Comparison of ENCODE assay signal across 1 cellular context in genomic region chr3:40752492-40752891, GRCh38.
TF ChIP-seq lines count a peak whose summit lies in the region.

No MANE protein-coding gene starts in this region.

TF ChIP-seq in WTC11, 78 proteins besides CTCF, POLR2A, EP300 and RAD21 (continued from another document):
- TF ChIP-seq ATF2 (CRISPR knock-in tag; IDR thresholded peaks at IDR 0.05; ENCODE audit: borderline replicate concordance, low read depth): no peak
- no peak for TF ChIP-seq ZBTB43 (CRISPR knock-in tag; IDR thresholded peaks at IDR 0.05)
- TF ChIP-seq GRHL2 (CRISPR knock-in tag; IDR thresholded peaks at IDR 0.05; ENCODE audit: insufficient replicate concordance, severe bottlenecking): no peak
- TF ChIP-seq AFF4 (CRISPR knock-in tag; IDR thresholded peaks at IDR 0.05; ENCODE audit: borderline replicate concordance): no peak
- TF ChIP-seq CBFB (CRISPR knock-in tag; IDR thresholded peaks at IDR 0.05; ENCODE audit: low read depth): no peak
- no peak for TF ChIP-seq TEAD1 (CRISPR knock-in tag; IDR thresholded peaks at IDR 0.05)
